In the genomic region with DNA sequence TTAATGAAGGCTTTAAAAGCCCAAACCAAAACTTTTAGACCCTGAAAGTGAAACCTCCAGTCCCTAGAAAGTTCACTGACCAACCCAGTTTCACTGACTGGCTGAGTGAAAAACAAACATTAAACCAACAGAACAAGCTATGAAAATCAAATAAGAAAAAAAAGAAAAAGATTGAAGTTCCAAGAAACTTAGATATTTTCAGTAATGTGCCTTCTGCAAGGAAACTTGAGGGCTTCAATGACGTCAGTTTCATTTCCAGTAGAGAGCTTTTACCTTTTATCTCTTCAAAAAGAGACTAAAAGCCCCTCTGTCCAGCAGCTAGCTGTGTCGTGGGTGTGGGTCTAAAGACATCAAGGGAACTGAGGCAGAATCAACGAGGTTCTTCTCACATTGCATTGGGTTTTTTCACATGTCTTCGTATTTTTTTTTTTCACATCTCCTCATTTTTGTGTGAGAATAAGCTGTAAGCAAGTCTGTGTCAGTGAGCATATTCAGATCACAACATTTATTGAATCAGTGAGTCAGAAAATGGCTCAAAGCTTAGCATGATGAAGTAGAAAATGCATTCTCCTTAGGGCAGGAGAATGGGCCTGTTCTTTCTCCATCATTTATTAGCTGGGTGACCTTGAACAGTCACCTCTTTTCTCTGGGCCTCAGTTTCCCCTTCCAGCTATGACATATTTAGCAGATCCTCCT, we compare ENCODE assay signal across 14 cellular contexts. TPM values are rescaled to one million over a fixed set of nuclear protein-coding genes. Genes with fewer than 3 reads are reported as not detected.
DNase-seq lines count a peak whose midpoint lies in the region; ATAC-seq and TF ChIP-seq lines count a peak whose summit lies in the region.
"Had no signal": no experiment of that assay in that cellular context is flagged by ENCODE, and none has a peak within 500 bp of the region (broad histone marks: within the 10 kb centered on the region; RNA-seq: fewer than 3 reads in every experiment).

No MANE protein-coding gene starts in this region.

- no peak overlapping the region for H3K9ac ChIP-seq in neuronal stem cell (ENCODE audit: low read depth, low read length, poor library complexity)

- POLR2A ChIA-PET in CD4-positive, alpha-beta memory T cell (lab: Charles Lee; ENCODE audit: partially characterized antibody), result interaction anchor here (0.6 to 1.0 kb wide), 3 partner anchors 8 to 1332 kb away, joined by 3 read pairs; no protein-coding TSS in a partner anchor
- POLR2A ChIA-PET in WTC11 (lab: Charles Lee), result no interaction called here

- no peaks in the 10 kb centered on the region for H3K36me3 Mint-ChIP-seq in CD4-positive, alpha-beta memory T cell
- H3K36me3 Mint-ChIP-seq in activated naive CD8-positive, alpha-beta T cell treated with anti-CD3 and anti-CD28 coated beads for 36 hours, result peaks cover 12% of the 10 kb centered on the region
- peaks cover 4% of the 10 kb centered on the region for H3K36me3 Mint-ChIP-seq in WTC11

- H3K4me1 ChIP-seq in CD4-positive, alpha-beta memory T cell (ENCODE audit: insufficient read depth, low read length), result peaks cover 52% of the 10 kb centered on the region
- no peaks in the 10 kb centered on the region for H3K4me1 ChIP-seq in neuronal stem cell (ENCODE audit: control insufficient read depth in 2 of 2, insufficient read depth in 1 of 2, low read depth in 1 of 2, low read length in 2 of 2)

- H3K27me3 ChIP-seq in CD4-positive, alpha-beta memory T cell (ENCODE audit: insufficient read depth, low read length), result no peaks in the 10 kb centered on the region
- no peaks in the 10 kb centered on the region for H3K27me3 ChIP-seq in neuronal stem cell (ENCODE audit: control insufficient read depth in 3 of 3, insufficient read depth in 3 of 3, low read depth in 1 of 3, low read length in 3 of 3)
- H3K27me3 ChIP-seq: transverse colon had no signal

- peak overlapping the region in 7 of 8 donors; percentile 8 to 87 (median 53) for H3K4me3 Mint-ChIP-seq in CD4-positive, alpha-beta memory T cell
- H3K4me3 Mint-ChIP-seq in activated naive CD8-positive, alpha-beta T cell treated with anti-CD3 and anti-CD28 coated beads for 36 hours, result peak overlapping the region; percentile 38
- no peak overlapping the region for H3K4me3 Mint-ChIP-seq in WTC11

- no peak overlapping the region for H2BK5ac ChIP-seq in neuronal stem cell (ENCODE audit: low read length)

- no peak overlapping the region for H2BK15ac ChIP-seq in neuronal stem cell (ENCODE audit: low read length)

- H2BK12ac ChIP-seq in neuronal stem cell (ENCODE audit: low read length), result no peak overlapping the region

- H3K4me3 ChIP-seq in CD4-positive, alpha-beta memory T cell (ENCODE audit: low read length in 2 of 2), result no peak overlapping the region
- H3K4me3 ChIP-seq in neuronal stem cell (ENCODE audit: low read length in 2 of 2), result no peak overlapping the region
- H3K4me3 ChIP-seq: smooth muscle cell, transverse colon had no signal

- H3K4ac ChIP-seq in neuronal stem cell (ENCODE audit: low read length), result no peak overlapping the region

- peak overlapping the region; percentile 6 to 89 (median 78) for H3K27ac Mint-ChIP-seq in CD4-positive, alpha-beta memory T cell
- H3K27ac Mint-ChIP-seq in activated naive CD8-positive, alpha-beta T cell treated with anti-CD3 and anti-CD28 coated beads for 36 hours, result peak overlapping the region; percentile 97
- no peak overlapping the region; the same call in 1 of the 2 replicates for H3K27ac Mint-ChIP-seq in WTC11

- H3K14ac ChIP-seq in neuronal stem cell (ENCODE audit: low read length), result no peak overlapping the region

- CTCF ChIA-PET in CD4-positive, alpha-beta memory T cell (lab: Charles Lee; ENCODE audit: partially characterized antibody), result interaction anchor here (1.0 to 2.8 kb wide), 6 partner anchors 11 to 1242 kb away, joined by 3 to 16 read pairs (median 3); no protein-coding TSS in a partner anchor
- CTCF ChIA-PET in WTC11 (lab: Charles Lee), result interaction anchor here (0.6 to 1.2 kb wide), 2 partner anchors 59 to 408 kb away, joined by 3 to 4 read pairs; no protein-coding TSS in a partner anchor

- H3K27ac ChIP-seq in CD4-positive, alpha-beta memory T cell (ENCODE audit: low read depth, low read length), result no peak overlapping the region
- H3K27ac ChIP-seq in neuronal stem cell (replicated peaks; ENCODE audit: low read length), result no peak overlapping the region
- H3K27ac ChIP-seq: transverse colon had no signal

- no peak overlapping the region for H2AK5ac ChIP-seq in neuronal stem cell (ENCODE audit: low read depth, low read length)

- H4K8ac ChIP-seq in neuronal stem cell (ENCODE audit: low read depth, low read length), result no peak overlapping the region

- H3K4me1 Mint-ChIP-seq in CD4-positive, alpha-beta memory T cell, result peaks cover 42 to 62% (median 54%) of the 10 kb centered on the region in 4 donors
- peaks cover 65% of the 10 kb centered on the region for H3K4me1 Mint-ChIP-seq in activated naive CD8-positive, alpha-beta T cell treated with anti-CD3 and anti-CD28 coated beads for 36 hours
- H3K4me1 Mint-ChIP-seq in WTC11, result peaks cover 22% of the 10 kb centered on the region

- no peaks in the 10 kb centered on the region for H3K27me3 Mint-ChIP-seq in CD4-positive, alpha-beta memory T cell
- no peaks in the 10 kb centered on the region for H3K27me3 Mint-ChIP-seq in activated naive CD8-positive, alpha-beta T cell treated with anti-CD3 and anti-CD28 coated beads for 36 hours
- no peaks in the 10 kb centered on the region; the same call in 1 of the 2 replicates for H3K27me3 Mint-ChIP-seq in WTC11 (ENCODE audit: low read depth)

- H3K36me3 ChIP-seq in CD4-positive, alpha-beta memory T cell (ENCODE audit: insufficient read depth, low read length), result no peaks in the 10 kb centered on the region
- no peaks in the 10 kb centered on the region for H3K36me3 ChIP-seq in neuronal stem cell (replicated peaks in 1 of 2; ENCODE audit: control insufficient read depth in 2 of 2, insufficient read depth in 2 of 2, low read length in 2 of 2)
- H3K36me3 ChIP-seq: transverse colon had no signal

- TF ChIP-seq CTCF in WTC11 (IDR thresholded peaks at IDR 0.05), result no peak

- H3K4me2 ChIP-seq in neuronal stem cell (ENCODE audit: insufficient read depth, low read length, poor library complexity, severe bottlenecking), result no peak overlapping the region
- H3K4me2 ChIP-seq: smooth muscle cell had no signal

- no peak overlapping the region for H3K18ac ChIP-seq in neuronal stem cell (ENCODE audit: low read length)

- DNase-seq in CD4-positive, alpha-beta memory T cell, result peak in 1 of 5 donors; percentile 16
- no peak for DNase-seq in activated naive CD8-positive, alpha-beta T cell treated with anti-CD3 and anti-CD28 coated beads for 36 hours
- DNase-seq in WTC11 (ENCODE audit: low spot score), result no peak
- DNase-seq in neuronal stem cell (ENCODE audit: low spot score), result no peak
- no peak for DNase-seq in posterior cingulate gyrus
- DNase-seq: COR-L47, HCEC 1CT, left ventricle myocardium superior, NCI-H1105, transverse colon had no signal

- no CpG with 5 or more reads among the region's 4 CpGs for WGBS in neuronal stem cell (ENCODE audit: extremely low coverage in 2 of 2, insufficient read length in 2 of 2, insufficient replicate concordance in 1 of 2), 2 donors

- H2BK120ac ChIP-seq in neuronal stem cell (ENCODE audit: low read depth, low read length), result no peak overlapping the region

- H2AFZ ChIP-seq in neuronal stem cell (ENCODE audit: low read length), result no peak overlapping the region

- no peak overlapping the region for H3K23ac ChIP-seq in neuronal stem cell (ENCODE audit: low read depth, low read length, poor library complexity)

- intact Hi-C loops in CD4-positive, alpha-beta memory T cell (cut with micrococcal nuclease), result no loop called here
- intact Hi-C loops in posterior cingulate gyrus (cut with DNase I), result no loop called here

- no peak overlapping the region for H4K91ac ChIP-seq in neuronal stem cell (ENCODE audit: low read depth, low read length, poor library complexity)

- H3K9me3 ChIP-seq in CD4-positive, alpha-beta memory T cell (ENCODE audit: control insufficient read depth in 1 of 2, low read length in 2 of 2), result no peaks in the 10 kb centered on the region
- no peaks in the 10 kb centered on the region for H3K9me3 ChIP-seq in neuronal stem cell (replicated peaks in 1 of 2; ENCODE audit: control insufficient read depth in 2 of 2, insufficient read depth in 1 of 2, low read depth in 1 of 2, low read length in 2 of 2)
- H3K9me3 ChIP-seq: transverse colon had no signal

- H3K9me3 Mint-ChIP-seq in CD4-positive, alpha-beta memory T cell, result peaks cover 0 to 3% (median 0%) of the 10 kb centered on the region in 8 donors
- H3K9me3 Mint-ChIP-seq in activated naive CD8-positive, alpha-beta T cell treated with anti-CD3 and anti-CD28 coated beads for 36 hours, result peaks cover 6% of the 10 kb centered on the region
- peaks cover 10% of the 10 kb centered on the region for H3K9me3 Mint-ChIP-seq in WTC11

- no peaks in the 10 kb centered on the region for H3K79me1 ChIP-seq in neuronal stem cell (ENCODE audit: low read depth, low read length)

- ATAC-seq in GM19351 (IDR thresholded peaks at IDR 0.05; ENCODE audit: unreplicated experiment) (peak; percentile 39), HG03432 (IDR thresholded peaks at IDR 0.05; ENCODE audit: unreplicated experiment) (peak; percentile 50), WTC11 (no peak), GM21737 (IDR thresholded peaks at IDR 0.05; ENCODE audit: unreplicated experiment) (no peak)
- ATAC-seq: left ventricle myocardium superior had no signal

TF ChIP-seq in WTC11, 78 proteins besides CTCF, POLR2A, EP300 and RAD21 (continues in another document):
- TF ChIP-seq NFYB (CRISPR knock-in tag; conservative IDR thresholded peaks at IDR 0.05; ENCODE audit: low read depth) (no peak), ELF4 (CRISPR knock-in tag; IDR thresholded peaks at IDR 0.05; ENCODE audit: low read depth) (no peak), CREB1 (CRISPR knock-in tag; IDR thresholded peaks at IDR 0.05) (no peak), RORB (CRISPR knock-in tag; IDR thresholded peaks at IDR 0.05) (no peak), ATF3 (CRISPR knock-in tag; conservative IDR thresholded peaks at IDR 0.05) (no peak), FOXJ3 (CRISPR knock-in tag; IDR thresholded peaks at IDR 0.05; ENCODE audit: borderline replicate concordance) (no peak)
- TF ChIP-seq, protein P1, sequence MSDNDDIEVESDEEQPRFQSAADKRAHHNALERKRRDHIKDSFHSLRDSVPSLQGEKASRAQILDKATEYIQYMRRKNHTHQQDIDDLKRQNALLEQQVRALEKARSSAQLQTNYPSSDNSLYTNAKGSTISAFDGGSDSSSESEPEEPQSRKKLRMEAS (CRISPR knock-in tag; IDR thresholded peaks at IDR 0.05), result no peak

RNA-seq across cellular contexts. Expression of gene BCL6, which starts 54.8 kb away (rescaled TPM):
- 10 to 100 TPM; 31.4 to 34.8 TPM for total RNA-seq in CD4-positive, alpha-beta memory T cell
- polyA plus RNA-seq in CD4-positive, alpha-beta memory T cell, result 1 to 10 TPM; 1.1 to 1.8 TPM
- 1 to 10 TPM; 8.0 to 8.9 TPM for total RNA-seq in activated naive CD8-positive, alpha-beta T cell treated with anti-CD3 and anti-CD28 coated beads for 36 hours
- 10.2 to 11.8 TPM (median 11.2 TPM) in 3 replicates for total RNA-seq in WTC11 (2021)
- polyA plus RNA-seq in neuronal stem cell (2013, experiment 1 of 2), result 12.1 TPM
- 12.1 TPM for polyA plus RNA-seq in neuronal stem cell (2013, experiment 2 of 2)

Comparison
In these comparisons a context has a peak if more than half of its experiments do, and no peak if none do; other contexts are left out.
1. ATAC-seq: peak in GM19351 (single experiment) and HG03432 (single experiment); none in WTC11 (single experiment) and GM21737 (single experiment).